ENCODE assay signal across 8 cellular contexts in genomic region chr20:34705008-34705382, GRCh38. TPM values are rescaled to one million over a fixed set of nuclear protein-coding genes. Genes with fewer than 3 reads are reported as not detected.
DNase-seq lines count a peak whose midpoint lies in the region; ATAC-seq, FAIRE-seq and TF ChIP-seq lines count a peak whose summit lies in the region.

No MANE protein-coding gene starts in this region.

- no peak for TF ChIP-seq EP300 in H1 (IDR thresholded peaks at IDR 0.05; ENCODE audit: borderline replicate concordance in 1 of 2, low read depth in 2 of 2, low read length in 2 of 2)

- H3K79me2 ChIP-seq in H1 (ENCODE audit: control insufficient read depth in 1 of 2, insufficient read depth in 2 of 2, low read length in 2 of 2) (no peaks in the 10 kb centered on the region), osteoblast (ENCODE audit: insufficient read depth, low read length) (peaks cover 4% of the 10 kb centered on the region)

- H2AK5ac ChIP-seq in H1 (ENCODE audit: low read depth, low read length), result no peak overlapping the region

- 61% methylated on average over 5 of the region's 5 CpGs; no CpG with 5 or more reads in 1 of the 2 experiments for WGBS in H1 (ENCODE audit: extremely low coverage in 1 of 2, insufficient coverage in 1 of 2, insufficient read length in 1 of 2, insufficient replicate concordance in 2 of 2, low coverage in 1 of 2, low lambda C conversion rate in 2 of 2, missing lambda C conversion rate in 1 of 2), 2 experiments

- H2BK120ac ChIP-seq in H1 (replicated peaks; ENCODE audit: low read depth, low read length), result no peak overlapping the region

- TF ChIP-seq RAD21 in H1 (IDR thresholded peaks at IDR 0.05 in 1 of 2, conservative IDR thresholded peaks at IDR 0.05 in 1 of 2; ENCODE audit: low read depth in 2 of 2, low read length in 2 of 2), result no peak

- no peak overlapping the region for H4K5ac ChIP-seq in H1 (ENCODE audit: insufficient read length, low read depth, low read length)

- H3K4me1 ChIP-seq in NT2/D1 (ENCODE audit: insufficient read depth, insufficient read length) (peaks cover 6% of the 10 kb centered on the region), H1 (replicated peaks in 1 of 4; ENCODE audit: control insufficient read depth in 3 of 4, insufficient read depth in 4 of 4, low read length in 3 of 4) (peaks cover 0 to 11% (median 5%) of the 10 kb centered on the region in 4 experiments; a peak in 5 of 7 replicates), osteoblast (ENCODE audit: insufficient read depth, low read length) (peaks cover 21% of the 10 kb centered on the region)

- no peak overlapping the region for H2BK5ac ChIP-seq in H1 (ENCODE audit: low read depth, low read length)

- POLR2A ChIA-PET in H1 (lab: Charles Lee; ENCODE audit: partially characterized antibody), result interaction anchor here (0.6 to 1.6 kb wide), 6 partner anchors 134 to 188 kb away, joined by 3 to 5 read pairs (median 3); partner anchors contain the start of genes DYNLRB1 and MAP1LC3A

- H4K20me1 ChIP-seq in H1 (replicated peaks in 1 of 2; ENCODE audit: control insufficient read depth in 1 of 2, insufficient read depth in 2 of 2, low read length in 2 of 2) (peaks cover 0 to 2% of the 10 kb centered on the region in 2 experiments), osteoblast (ENCODE audit: insufficient read depth, low read length) (no peaks in the 10 kb centered on the region)

- H4K91ac ChIP-seq in H1 (replicated peaks; ENCODE audit: insufficient read length, low read length), result no peak overlapping the region

- H3K27me3 ChIP-seq in NT2/D1 (ENCODE audit: insufficient read depth, insufficient read length) (peaks cover 17% of the 10 kb centered on the region), H1 (replicated peaks in 1 of 4; ENCODE audit: control insufficient read depth in 3 of 4, extremely low read depth in 1 of 4, insufficient read depth in 3 of 4, low read length in 3 of 4) (peaks cover 0 to 19% (median 15%) of the 10 kb centered on the region in 4 experiments; a peak in 6 of 7 replicates), osteoblast (ENCODE audit: insufficient read depth, low read length) (peaks cover 4% of the 10 kb centered on the region)

- no peak for TF ChIP-seq CTCF in H1 (IDR thresholded peaks at IDR 0.05; ENCODE audit: control extremely low read depth in 1 of 3, insufficient read depth in 1 of 3, low read depth in 1 of 3, low read length in 3 of 3)
- no peak for TF ChIP-seq CTCF in osteoblast (IDR thresholded peaks at IDR 0.05; ENCODE audit: extremely low read depth, low read depth, low read length)

- no peak overlapping the region for H3K4ac ChIP-seq in H1 (replicated peaks; ENCODE audit: insufficient read length, low read depth, low read length)

- peaks cover 11% of the 10 kb centered on the region; the same call in 1 of the 2 replicates for H3K23me2 ChIP-seq in H1 (ENCODE audit: low read depth, low read length)

- DNase-seq in D341Med (ENCODE audit: low spot score) (peak; percentile 85), NT2/D1 (ENCODE audit: low read depth, low spot score) (no peak), H1 (ENCODE audit: low read depth in 1 of 2, low spot score in 2 of 2) (no peak), osteoblast (ENCODE audit: insufficient read length, low spot score, missing footprints) (no peak), sciatic nerve (ENCODE audit: low spot score) (no peak), GOT3 (lab: John Stamatoyannopoulos, UW) (no peak), activated gamma-delta T cell (lab: John Stamatoyannopoulos, UW) (no peak)
- DNase-seq in stimulated activated CD4-positive, alpha-beta T cell treated with anti-CD3 and anti-CD28 coated beads, Interleukin-2, amount 100 ng/mL, for 24 hours, result no peak

- H3K27ac ChIP-seq in H1 (ENCODE audit: low read depth, low read length) (no peak overlapping the region), osteoblast (ENCODE audit: low read depth, low read length) (peak overlapping the region; percentile 84)

- no peak overlapping the region for H3K23ac ChIP-seq in H1 (ENCODE audit: insufficient read length)

- intact Hi-C loops in sciatic nerve (cut with DNase I), result loop anchor here (10.0 kb wide), 1 partner anchor 120 kb away; no protein-coding TSS in a partner anchor

- TF ChIP-seq POLR2A in H1 (IDR thresholded peaks at IDR 0.05; ENCODE audit: control extremely low read depth in 1 of 2, low read depth in 2 of 2, low read length in 2 of 2), result no peak

- H4K8ac ChIP-seq in H1 (ENCODE audit: extremely low read depth, insufficient read depth, low read length), result peak overlapping the region; percentile 77; the same call in 1 of the 2 replicates

- H3K18ac ChIP-seq in H1 (ENCODE audit: extremely low read depth, low read length), result no peak overlapping the region

- H3K9ac ChIP-seq in NT2/D1 (ENCODE audit: insufficient read length, low read depth) (peak overlapping the region; percentile 72), H1 (replicated peaks in 1 of 4; ENCODE audit: extremely low read depth in 1 of 4, low read depth in 3 of 4, low read length in 3 of 4) (no peak overlapping the region)

- no peak overlapping the region for H2BK12ac ChIP-seq in H1 (ENCODE audit: low read depth, low read length)

- H3K14ac ChIP-seq in H1 (ENCODE audit: insufficient read length), result no peak overlapping the region

- H3K4me3 ChIP-seq in NT2/D1 (ENCODE audit: insufficient read length, low read depth), result peak overlapping the region; percentile 76
- H3K4me3 ChIP-seq in H1 (ENCODE audit: extremely low read depth in 1 of 4, insufficient read depth in 2 of 4, low read depth in 3 of 4, low read length in 4 of 4), result peak overlapping the region; percentile 75 to 90 (median 82); a peak in 7 of 8 replicates
- H3K4me3 ChIP-seq in osteoblast (ENCODE audit: insufficient read depth, low read length), result peak overlapping the region; percentile 88

- no peak overlapping the region for H3K56ac ChIP-seq in H1 (replicated peaks; ENCODE audit: insufficient read length, low read depth, low read length)

- H2BK15ac ChIP-seq in H1 (ENCODE audit: low read length), result no peak overlapping the region

- H3K36me3 ChIP-seq in NT2/D1 (ENCODE audit: insufficient read depth, insufficient read length, low read length) (no peaks in the 10 kb centered on the region), H1 (ENCODE audit: control insufficient read depth in 2 of 4, insufficient read depth in 4 of 4, low read length in 3 of 4) (no peaks in the 10 kb centered on the region), osteoblast (ENCODE audit: insufficient read depth, low read length) (no peaks in the 10 kb centered on the region)

- CTCF ChIA-PET in H1 (lab: Charles Lee; ENCODE audit: partially characterized antibody), result interaction anchor here (0.5 to 6.5 kb wide), 6 partner anchors 20 to 187 kb away, joined by 4 to 48 read pairs (median 6); no protein-coding TSS in a partner anchor

- no peaks in the 10 kb centered on the region for H3K79me1 ChIP-seq in H1 (ENCODE audit: low read depth, low read length)

- H2AFZ ChIP-seq in H1 (ENCODE audit: low read length), result 0 out of 2 replicates have a peak overlapping the region, but pooled peaks have one; percentile 66
- H2AFZ ChIP-seq in osteoblast (ENCODE audit: low read length), result peak overlapping the region; percentile 86

- H2BK20ac ChIP-seq in H1 (ENCODE audit: low read length), result no peak overlapping the region

- no peak for ATAC-seq in sciatic nerve

- no peak for FAIRE-seq in H1 (lab: Jason Lieb, UNC)

- no peaks in the 10 kb centered on the region for H3K9me3 ChIP-seq in NT2/D1 (ENCODE audit: insufficient read depth, low read length)
- no peaks in the 10 kb centered on the region for H3K9me3 ChIP-seq in H1 (ENCODE audit: insufficient read depth in 2 of 2, low read depth in 1 of 2, low read length in 1 of 2)
- H3K9me3 ChIP-seq in osteoblast (ENCODE audit: low read depth, low read length), result no peaks in the 10 kb centered on the region

- peak overlapping the region; percentile 96 to 100 for H3K4me2 ChIP-seq in H1 (ENCODE audit: insufficient read depth in 1 of 2, low read depth in 2 of 2, low read length in 2 of 2)
- H3K4me2 ChIP-seq in osteoblast (ENCODE audit: insufficient read depth, low read length), result peak overlapping the region; percentile 98

TF ChIP-seq in H1, 55 proteins besides CTCF, POLR2A, EP300 and RAD21:
- no peak for TF ChIP-seq TAF7 (optimal IDR thresholded peaks at IDR 0.05; ENCODE audit: borderline replicate concordance, low read depth, low read length)

RNA-seq across cellular contexts. Expression of gene TP53INP2, which starts 0.9 kb away (rescaled TPM):
- 4.5 and 4.8 TPM in 2 replicates for total RNA-seq in H1 (2021; fragmentation: NEBNext Ultra II Directional; extraction: Animal tissue kit (Norgen Biotek cat#: 25700))
- 2.4 and 2.9 TPM in 2 replicates for polyA plus RNA-seq in H1 (2011; rRNA removed)
- 1.3 TPM for polyA plus RNA-seq in H1 (2011; cell fraction: cytosol; rRNA removed)
- polyA plus RNA-seq in H1 (2011; cell fraction: nucleus; rRNA removed), result 2.2 TPM
- polyA plus RNA-seq in H1 (2012, experiment 1 of 2), result 2.9 to 5.4 TPM (median 4.0 TPM) in 4 replicates
- polyA plus RNA-seq in H1 (2012, experiment 2 of 2), result 4.6 TPM
- polyA plus RNA-seq in H1 (2013, experiment 1 of 2), result 4.5 TPM
- polyA plus RNA-seq in H1 (2013, experiment 2 of 2), result 4.8 TPM
- 1.3 and 2.4 TPM in 2 replicates for polyA minus RNA-seq in H1 (2011; rRNA and poly(A)+ RNA removed)
- polyA minus RNA-seq in H1 (2011; cell fraction: cytosol; rRNA and poly(A)+ RNA removed), result 2.3 TPM
- 2.4 TPM for polyA minus RNA-seq in H1 (2011; cell fraction: nucleus; rRNA and poly(A)+ RNA removed)
- total RNA-seq in osteoblast (7.7 and 8.0 TPM in 2 replicates), sciatic nerve (36.9 TPM)

RNA-seq across cellular contexts. Expression of gene PIGU, which starts 28.1 kb away (rescaled TPM):
- 27.9 and 28.3 TPM in 2 replicates for total RNA-seq in H1 (2021; fragmentation: NEBNext Ultra II Directional; extraction: Animal tissue kit (Norgen Biotek cat#: 25700))
- 80.9 and 117 TPM in 2 replicates for polyA plus RNA-seq in H1 (2011; rRNA removed)
- polyA plus RNA-seq in H1 (2011; cell fraction: cytosol; rRNA removed), result 64.1 TPM
- polyA plus RNA-seq in H1 (2011; cell fraction: nucleus; rRNA removed), result 33.7 TPM
- polyA plus RNA-seq in H1 (2012, experiment 1 of 2), result 31.2 to 32.5 TPM (median 31.9 TPM) in 4 replicates
- polyA plus RNA-seq in H1 (2012, experiment 2 of 2), result 32.1 TPM
- polyA plus RNA-seq in H1 (2013, experiment 1 of 2), result 72.9 TPM
- 73.5 TPM for polyA plus RNA-seq in H1 (2013, experiment 2 of 2)
- 73.7 and 78.8 TPM in 2 replicates for polyA minus RNA-seq in H1 (2011; rRNA and poly(A)+ RNA removed)
- 20.8 TPM for polyA minus RNA-seq in H1 (2011; cell fraction: cytosol; rRNA and poly(A)+ RNA removed)
- polyA minus RNA-seq in H1 (2011; cell fraction: nucleus; rRNA and poly(A)+ RNA removed), result 27.6 TPM
- total RNA-seq in osteoblast (8.3 and 9.0 TPM in 2 replicates), sciatic nerve (28.2 TPM)
